1 cellular context compared by ENCODE assay signal in genomic region chr17:76550712-76551615, GRCh38.
TF ChIP-seq lines count a peak whose summit lies in the region.

No MANE protein-coding gene starts in this region.

TF ChIP-seq in GM23338, 12 proteins besides CTCF, POLR2A, EP300 and RAD21 (continued from another document):
- TF ChIP-seq ZNF462 (CRISPR knock-in tag; IDR thresholded peaks at IDR 0.05) (no peak), JUNB (IDR thresholded peaks at IDR 0.05; ENCODE audit: unreplicated experiment) (no peak), ZNF331 (CRISPR knock-in tag; IDR thresholded peaks at IDR 0.05; ENCODE audit: low read depth) (no peak)
